ENCODE assay signal across 8 cellular contexts in the genomic region with DNA sequence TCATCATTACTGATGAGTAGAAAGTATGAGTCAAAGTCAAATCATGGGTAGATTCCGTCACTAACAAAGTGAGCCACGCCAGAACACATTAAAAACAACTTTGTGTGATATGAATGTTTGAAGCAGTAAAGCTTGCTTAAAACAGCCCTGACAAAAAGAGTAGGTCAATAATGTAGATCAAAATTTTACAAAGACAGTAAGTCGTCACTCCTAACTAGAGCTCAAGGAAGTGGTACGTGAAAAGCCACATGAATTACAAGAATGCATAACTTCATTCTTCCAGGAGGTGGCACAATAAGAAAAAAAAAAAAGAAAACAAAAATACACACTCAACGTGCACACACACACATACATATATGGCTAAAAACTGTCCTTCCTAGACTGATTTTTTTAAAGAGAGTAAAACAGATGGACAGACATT.
DNase-seq lines count a peak whose midpoint lies in the region; ATAC-seq and TF ChIP-seq lines count a peak whose summit lies in the region.

No MANE protein-coding gene starts in this region.

- no peak overlapping the region for H3K9ac ChIP-seq in DND-41 (ENCODE audit: low read depth, low read length)

- H3K27ac ChIP-seq in DND-41 (ENCODE audit: low read length) (peak overlapping the region; percentile 71), Peyer's patch (no peak overlapping the region), dorsolateral prefrontal cortex (no peak overlapping the region), psoas muscle (no peak overlapping the region)

- 0 out of 2 replicates have a peak, but pooled peaks cover 3% of the 10 kb centered on the region for H3K79me2 ChIP-seq in DND-41 (ENCODE audit: insufficient read depth, low read length)

- H3K36me3 ChIP-seq in DND-41 (ENCODE audit: insufficient read depth, low read length): peaks cover 61% of the 10 kb centered on the region
- peaks cover 0 to 7% (median 0%) of the 10 kb centered on the region in 3 donors for H3K36me3 ChIP-seq in Peyer's patch
- H3K36me3 ChIP-seq in psoas muscle (ENCODE audit: insufficient read depth in 1 of 2, low read depth in 1 of 2): peaks cover 0 to 15% of the 10 kb centered on the region in 2 donors

- H3K4me3 ChIP-seq in DND-41 (ENCODE audit: low read depth in 1 of 2, low read length in 2 of 2) (no peak overlapping the region), Peyer's patch (no peak overlapping the region), dorsolateral prefrontal cortex (no peak overlapping the region), psoas muscle (no peak overlapping the region)

- no peaks in the 10 kb centered on the region for H4K20me1 ChIP-seq in DND-41 (ENCODE audit: insufficient read depth, low read length)

- peaks cover 23% of the 10 kb centered on the region for H3K4me1 ChIP-seq in DND-41 (ENCODE audit: insufficient read depth, low read length)
- H3K4me1 ChIP-seq in Peyer's patch: no peaks in the 10 kb centered on the region
- H3K4me1 ChIP-seq in psoas muscle: no peaks in the 10 kb centered on the region

- H2AFZ ChIP-seq in DND-41 (ENCODE audit: low read depth, low read length): no peak overlapping the region; the same call in 1 of the 2 replicates

- DNase-seq in DND-41 (no peak), Peyer's patch (no peak), dorsolateral prefrontal cortex (no peak), psoas muscle (no peak), omental fat pad (ENCODE audit: low spot score) (no peak), SHP77 treated with DMSO at 0.1 percent for 48 hours (lab: John Stamatoyannopoulos, UW) (no peak)

- TF ChIP-seq POLR2A in Peyer's patch (IDR thresholded peaks at IDR 0.05): no peak

- H3K9me3 ChIP-seq in DND-41 (ENCODE audit: insufficient read depth, low read length, severe bottlenecking) (no peaks in the 10 kb centered on the region), Peyer's patch (no peaks in the 10 kb centered on the region), psoas muscle (no peaks in the 10 kb centered on the region)

- H3K4me2 ChIP-seq in DND-41 (ENCODE audit: insufficient read depth, low read length): peak overlapping the region; percentile 33; the same call in 1 of the 2 replicates

- no peaks in the 10 kb centered on the region for H3K27me3 ChIP-seq in DND-41 (ENCODE audit: insufficient read depth, low read length, poor library complexity)
- no peaks in the 10 kb centered on the region for H3K27me3 ChIP-seq in Peyer's patch
- no peaks in the 10 kb centered on the region for H3K27me3 ChIP-seq in dorsolateral prefrontal cortex
- no peaks in the 10 kb centered on the region for H3K27me3 ChIP-seq in psoas muscle (ENCODE audit: insufficient read depth in 3 of 3, low read length in 2 of 3)

- ATAC-seq in DND-41 (ENCODE audit: insufficient read depth, low read depth) (peak; percentile 85), GM19035 (IDR thresholded peaks at IDR 0.05; ENCODE audit: unreplicated experiment) (peak; percentile 76), HG03159 (IDR thresholded peaks at IDR 0.05; ENCODE audit: unreplicated experiment) (peak; percentile 86), psoas muscle (no peak), omental fat pad (ENCODE audit: low FRiP score) (no peak)

- peak; percentile 79 for TF ChIP-seq CTCF in DND-41 (IDR thresholded peaks at IDR 0.05; ENCODE audit: borderline replicate concordance, extremely low read depth, low read length, poor library complexity, severe bottlenecking)
- peak in 4 of 6 experiments; percentile 26 to 43 (median 38) for TF ChIP-seq CTCF in Peyer's patch (IDR thresholded peaks at IDR 0.05)
- TF ChIP-seq CTCF in dorsolateral prefrontal cortex (IDR thresholded peaks at IDR 0.05 in 54 of 56, conservative IDR thresholded peaks at IDR 0.05 in 2 of 56; ENCODE audit: low read depth in 1 of 56, partially characterized antibody in 56 of 56): peak in 54 of 56 donors; percentile 17 to 60 (median 42)
- peak; percentile 8 for TF ChIP-seq CTCF in psoas muscle (IDR thresholded peaks at IDR 0.05)
- TF ChIP-seq CTCF in omental fat pad (IDR thresholded peaks at IDR 0.05): no peak

- 58 to 75% (median 62%) methylated on average over 5 of the region's 5 CpGs for WGBS in psoas muscle, 3 donors

- intact Hi-C loops in dorsolateral prefrontal cortex (cut with DNase I) (no loop called here), psoas muscle (cut with DNase I) (no loop called here)

Comparison
In these comparisons a context has a peak if more than half of its experiments do, and no peak if none do; other contexts are left out.
1. ATAC-seq: peak in DND-41 (single experiment), GM19035 (single experiment) and HG03159 (single experiment); none in psoas muscle (0 of 4) and omental fat pad (single experiment).
2. CTCF ChIP-seq: peak in DND-41 (single experiment), Peyer's patch (4 of 6), dorsolateral prefrontal cortex (54 of 56) and psoas muscle (single experiment); none in omental fat pad (0 of 3).